Comparison of ENCODE assay signal across 24 cellular contexts in the genomic region with DNA sequence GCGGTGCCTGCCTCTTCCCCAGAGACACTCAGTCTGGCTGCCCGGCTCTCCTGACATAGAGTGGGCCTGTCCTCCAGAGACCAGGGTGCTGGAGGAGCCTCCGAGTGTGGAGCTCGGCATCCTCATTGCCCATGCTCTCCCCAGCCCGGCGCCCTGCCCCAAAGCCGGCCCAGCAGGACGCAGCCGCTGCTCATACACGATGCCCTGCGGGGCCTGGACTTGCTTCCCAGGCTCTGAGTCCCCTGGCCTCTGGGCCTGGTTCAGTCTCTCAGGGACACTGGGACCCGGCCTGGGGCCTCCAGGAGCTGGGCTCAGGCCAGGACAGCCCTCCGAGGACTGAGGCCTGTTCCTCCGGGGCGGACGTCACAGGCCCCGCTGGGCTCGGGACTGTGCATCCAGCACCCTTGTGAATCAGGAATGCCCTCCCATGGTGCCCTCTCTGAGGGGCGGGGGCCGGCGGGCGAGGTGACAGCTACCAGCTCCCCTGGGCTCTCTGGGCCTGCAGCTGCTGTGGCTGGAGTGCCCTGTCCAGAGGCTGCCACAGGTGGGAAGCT. TPM values are rescaled to one million over a fixed set of nuclear protein-coding genes. Genes with fewer than 3 reads are reported as not detected.
DNase-seq lines count a peak whose midpoint lies in the region; ATAC-seq, FAIRE-seq and TF ChIP-seq lines count a peak whose summit lies in the region.
"Had no signal": no experiment of that assay in that cellular context is flagged by ENCODE, and none has a peak within 500 bp of the region (broad histone marks: within the 10 kb centered on the region; RNA-seq: fewer than 3 reads in every experiment).

No MANE protein-coding gene starts in this region.

- no peaks in the 10 kb centered on the region for H3K27me3 Mint-ChIP-seq in T-helper 17 cell

- no peaks in the 10 kb centered on the region; the same call in 1 of the 2 replicates for H4K20me1 ChIP-seq in HepG2 (ENCODE audit: insufficient read depth, low read length)

- TF ChIP-seq CTCF in HepG2 (CRISPR knock-in tag; IDR thresholded peaks at IDR 0.05) = no peak

- H3K9me3 ChIP-seq in T-helper 17 cell (ENCODE audit: control insufficient read depth, low read length, poor library complexity, severe bottlenecking) = no peaks in the 10 kb centered on the region
- H3K9me3 ChIP-seq in HepG2 (ENCODE audit: low read length) = no peaks in the 10 kb centered on the region
- H3K9me3 ChIP-seq: left lung, SK-N-SH, stomach, uterus had no signal

- in situ Hi-C loops in HepG2 (cut with HindIII; ENCODE audit: extremely low pct_ligation_motif_present, low pct_unique_long_range_greater_than_20kb) = loop anchor here (10.0 kb wide), 1 partner anchor 225 kb away; a partner anchor contains a TSS

- no peak for TF ChIP-seq POLR2A in HepG2 (IDR thresholded peaks at IDR 0.05; ENCODE audit: insufficient read depth in 1 of 2, low read depth in 2 of 2, low read length in 2 of 2)

- no peak for ATAC-seq in T-helper 17 cell
- ATAC-seq in HepG2 = no peak
- ATAC-seq in HG03378 (IDR thresholded peaks at IDR 0.05; ENCODE audit: unreplicated experiment) = no peak
- ATAC-seq: left lung had no signal

- POLR2A ChIA-PET in HepG2 (lab: Yijun Ruan, JAX) = no interaction called here

- FAIRE-seq in HepG2 (lab: Jason Lieb, UNC) = no peak
- FAIRE-seq: GM12878 had no signal

- H3K36me3 ChIP-seq in HepG2 (replicated peaks in 1 of 2; ENCODE audit: control insufficient read depth in 1 of 2, insufficient read depth in 2 of 2, low read length in 2 of 2) = peaks cover 2 to 14% of the 10 kb centered on the region in 2 experiments; a peak in 3 of 5 replicates
- H3K36me3 ChIP-seq: uterus had no signal

- TF ChIP-seq RAD21 in HepG2 (CRISPR knock-in tag; IDR thresholded peaks at IDR 0.05) = no peak

- peaks cover 45% of the 10 kb centered on the region for H3K4me1 ChIP-seq in HepG2 (ENCODE audit: insufficient read depth, low read length)

- peaks cover 2 to 10% of the 10 kb centered on the region in 2 experiments; a peak in 3 of 5 replicates for H3K27me3 ChIP-seq in HepG2 (ENCODE audit: control insufficient read depth in 1 of 2, insufficient read depth in 2 of 2, low read length in 2 of 2)
- H3K27me3 ChIP-seq: uterus had no signal

- DNase-seq in activated naive CD4-positive, alpha-beta T cell treated with anti-CD3 and anti-CD28 coated beads, Interleukin-2, amount 50 U/mL, for 16 hours = peak; percentile 8
- DNase-seq in activated naive CD4-positive, alpha-beta T cell (lab: John Stamatoyannopoulos, UW) = no peak
- DNase-seq in T-helper 17 cell (no peak), HepG2 (ENCODE audit: low spot score) (no peak), GM19238 (ENCODE audit: insufficient read length, low spot score) (no peak), NCI-H2171 treated with DMSO at 0.1 percent for 48 hours (lab: John Stamatoyannopoulos, UW) (no peak)
- DNase-seq: activated CD4-positive, alpha-beta T cell treated with anti-CD3 and anti-CD28 coated beads, Interleukin-2, amount 50 U/mL, for 48 hours; activated T-cell treated with anti-CD3 and anti-CD28 coated beads for 4 hours; DMS153; NCI-H1092; NCI-H2029; NK-92 treated with Interleukin-12 subunit alpha and Interleukin-12 subunit beta, amount 100 ng/mL, for 24 hours; stomach; uterus had no signal

- H3K4me3 ChIP-seq in HepG2 (replicated peaks in 1 of 3; ENCODE audit: insufficient read depth in 1 of 3, low read depth in 2 of 3, low read length in 3 of 3) = no peak overlapping the region
- H3K4me3 ChIP-seq: GM12878, left lung, stomach, uterus had no signal

- no peak overlapping the region for H3K27ac ChIP-seq in HepG2 (ENCODE audit: extremely low read length, insufficient read depth, low read length)
- H3K27ac ChIP-seq in temporal lobe (ENCODE audit: low read depth, low read length) = peak overlapping the region; percentile 99
- H3K27ac ChIP-seq: left lung, uterus had no signal

- no peak overlapping the region for H3K4me2 ChIP-seq in HepG2 (ENCODE audit: low read depth, low read length)
- H3K4me2 ChIP-seq: SK-N-SH had no signal

- H3K79me2 ChIP-seq in HepG2 (ENCODE audit: insufficient read depth, low read length) = no peaks in the 10 kb centered on the region

- CTCF ChIA-PET in HepG2 (lab: Yijun Ruan, JAX; ENCODE audit: low intra/inter-chr PET ratio, low total read pairs) = no interaction called here

- BruUV-seq in HepG2 (replicated peaks; lab: Mats Ljungman, UMichigan) = no TSS peak

- intact Hi-C loops in HepG2 (cut with micrococcal nuclease; ENCODE audit: unreplicated experiment) = loop anchor here (10.0 kb wide), 1 partner anchor 225 kb away; a partner anchor contains a TSS

- TF ChIP-seq EP300 in HepG2 (IDR thresholded peaks at IDR 0.05; ENCODE audit: low read depth in 2 of 2, low read length in 2 of 2) (no peak), HepG2 (CRISPR knock-in tag; IDR thresholded peaks at IDR 0.05; ENCODE audit: borderline replicate concordance) (no peak)

- no peak overlapping the region for H2AFZ ChIP-seq in HepG2 (ENCODE audit: low read length)

- H3K4me1 Mint-ChIP-seq in T-helper 17 cell = peaks cover 24% of the 10 kb centered on the region

- H3K36me3 Mint-ChIP-seq in T-helper 17 cell (ENCODE audit: low read depth) = peaks cover 6% of the 10 kb centered on the region

- no CpG with 5 or more reads among the region's 22 CpGs for WGBS in HepG2 (ENCODE audit: low lambda C conversion rate)

- peak overlapping the region; percentile 31 for H3K4me3 Mint-ChIP-seq in T-helper 17 cell
- H3K4me3 Mint-ChIP-seq: activated naive CD4-positive, alpha-beta T cell treated with anti-CD3 and anti-CD28 coated beads for 36 hours; CD4-positive, CD25-positive, alpha-beta regulatory T cell; H9; WTC11 had no signal

- no peak overlapping the region for H3K27ac Mint-ChIP-seq in T-helper 17 cell
- H3K27ac Mint-ChIP-seq: activated naive CD4-positive, alpha-beta T cell treated with anti-CD3 and anti-CD28 coated beads for 36 hours; CD4-positive, CD25-positive, alpha-beta regulatory T cell; H9; WTC11 had no signal

- no peak overlapping the region for H3K9ac ChIP-seq in HepG2 (ENCODE audit: insufficient read depth, low read depth, low read length)
- H3K9ac ChIP-seq: SK-N-SH had no signal

TF ChIP-seq in HepG2, 621 proteins besides CTCF, POLR2A, EP300 and RAD21 (continues in another document):
- 0 out of 2 replicates have a peak, but pooled peaks have one; percentile 28 for TF ChIP-seq HES4 (CRISPR knock-in tag; IDR thresholded peaks at IDR 0.05; ENCODE audit: borderline replicate concordance)

RNA-seq across cellular contexts. Expression of a gene that starts 23.2 kb away (rescaled TPM):
- total RNA-seq in T-helper 17 cell (10 to 100 TPM; 17.3 to 35.4 TPM), HepG2 (2016; rRNA removed; fragmentation: Illumina TruSeq; extraction: Trizol) (0.04 TPM in 1 of 2 replicates, not detected in the other), temporal lobe (12.5 TPM)
- total RNA-seq in HepG2 (2016; cell fraction: cytosol; rRNA removed; fragmentation: Illumina TruSeq; extraction: Trizol; ENCODE audit: low read depth) = not detected in 2 replicates
- total RNA-seq in HepG2 (2016; cell fraction: insoluble cytoplasmic fraction; rRNA removed; fragmentation: Illumina TruSeq; extraction: Trizol) = 0.04 TPM in 1 of 2 replicates, not detected in the other
- 0.03 TPM in 1 of 2 replicates, not detected in the other for total RNA-seq in HepG2 (2016; cell fraction: membrane; rRNA removed; fragmentation: Illumina TruSeq; extraction: Trizol)
- not detected in 2 replicates for total RNA-seq in HepG2 (2016; cell fraction: nucleus; rRNA removed; fragmentation: Illumina TruSeq; extraction: Trizol)
- 0.05 and 0.07 TPM in 2 replicates for polyA plus RNA-seq in HepG2 (2011; rRNA removed)
- 0.04 and 0.07 TPM in 2 replicates for polyA plus RNA-seq in HepG2 (2011; cell fraction: cytosol; rRNA removed)
- polyA plus RNA-seq in HepG2 (2011; cell fraction: nucleus; rRNA removed) = 0.07 and 0.16 TPM in 2 replicates
- polyA plus RNA-seq in HepG2 (2012) = 0.17 and 0.20 TPM in 2 replicates
- not detected in 2 replicates for polyA plus RNA-seq in HepG2 (2016; cell fraction: cytosol; fragmentation: Illumina TruSeq; extraction: Trizol; ENCODE audit: low read depth)
- 0.05 TPM in 1 of 2 replicates, not detected in the other for polyA plus RNA-seq in HepG2 (2016; cell fraction: insoluble cytoplasmic fraction; fragmentation: Illumina TruSeq; extraction: Trizol; ENCODE audit: low read depth)
- polyA plus RNA-seq in HepG2 (2016; cell fraction: membrane; fragmentation: Illumina TruSeq; extraction: Trizol; ENCODE audit: low read depth) = not detected in 2 replicates
- not detected in 2 replicates for polyA plus RNA-seq in HepG2 (2016; cell fraction: nucleus; fragmentation: Illumina TruSeq; extraction: Trizol; ENCODE audit: insufficient read depth, low read depth)
- polyA minus RNA-seq in HepG2 (2011; rRNA and poly(A)+ RNA removed; ENCODE audit: low replicate concordance) = 0.24 and 0.28 TPM in 2 replicates
- 0.10 and 0.18 TPM in 2 replicates for polyA minus RNA-seq in HepG2 (2011; cell fraction: cytosol; rRNA and poly(A)+ RNA removed)
- 0.12 TPM in 1 of 2 replicates, not detected in the other for polyA minus RNA-seq in HepG2 (2011; cell fraction: nucleus; rRNA and poly(A)+ RNA removed)
- total RNA-seq: LHCN-M2 had no signal

RNA-seq across cellular contexts. Expression of a gene that starts 57.8 kb away (rescaled TPM):
- 10 to 100 TPM in 1 of 2 donors, 1 to 10 TPM in 1; 8.5 to 11.4 TPM for total RNA-seq in T-helper 17 cell
- 8.1 and 9.4 TPM in 2 replicates for total RNA-seq in HepG2 (2016; rRNA removed; fragmentation: Illumina TruSeq; extraction: Trizol)
- total RNA-seq in HepG2 (2016; cell fraction: cytosol; rRNA removed; fragmentation: Illumina TruSeq; extraction: Trizol; ENCODE audit: low read depth) = 11.3 and 14.4 TPM in 2 replicates
- total RNA-seq in HepG2 (2016; cell fraction: insoluble cytoplasmic fraction; rRNA removed; fragmentation: Illumina TruSeq; extraction: Trizol) = 6.5 and 9.1 TPM in 2 replicates
- total RNA-seq in HepG2 (2016; cell fraction: membrane; rRNA removed; fragmentation: Illumina TruSeq; extraction: Trizol) = 6.6 and 7.9 TPM in 2 replicates
- total RNA-seq in HepG2 (2016; cell fraction: nucleus; rRNA removed; fragmentation: Illumina TruSeq; extraction: Trizol) = 11.4 and 12.2 TPM in 2 replicates
- 3.4 and 4.4 TPM in 2 replicates for polyA plus RNA-seq in HepG2 (2011; rRNA removed)
- polyA plus RNA-seq in HepG2 (2011; cell fraction: cytosol; rRNA removed) = 1.9 and 3.9 TPM in 2 replicates
- 8.5 and 11.6 TPM in 2 replicates for polyA plus RNA-seq in HepG2 (2011; cell fraction: nucleus; rRNA removed)
- 1.8 and 3.2 TPM in 2 replicates for polyA plus RNA-seq in HepG2 (2012)
- polyA plus RNA-seq in HepG2 (2016; cell fraction: cytosol; fragmentation: Illumina TruSeq; extraction: Trizol; ENCODE audit: low read depth) = 0.64 and 0.84 TPM in 2 replicates
- 6.3 and 7.6 TPM in 2 replicates for polyA plus RNA-seq in HepG2 (2016; cell fraction: insoluble cytoplasmic fraction; fragmentation: Illumina TruSeq; extraction: Trizol; ENCODE audit: low read depth)
- 1.9 and 2.0 TPM in 2 replicates for polyA plus RNA-seq in HepG2 (2016; cell fraction: membrane; fragmentation: Illumina TruSeq; extraction: Trizol; ENCODE audit: low read depth)
- 17.4 and 20.5 TPM in 2 replicates for polyA plus RNA-seq in HepG2 (2016; cell fraction: nucleus; fragmentation: Illumina TruSeq; extraction: Trizol; ENCODE audit: insufficient read depth, low read depth)
- 15.4 and 136 TPM in 2 replicates for polyA minus RNA-seq in HepG2 (2011; rRNA and poly(A)+ RNA removed; ENCODE audit: low replicate concordance)
- 3.4 and 4.0 TPM in 2 replicates for polyA minus RNA-seq in HepG2 (2011; cell fraction: cytosol; rRNA and poly(A)+ RNA removed)
- 13.1 and 17.0 TPM in 2 replicates for polyA minus RNA-seq in HepG2 (2011; cell fraction: nucleus; rRNA and poly(A)+ RNA removed)
- 3.2 TPM for total RNA-seq in temporal lobe

Comparison
In these comparisons a context has a peak if more than half of its experiments do, and no peak if none do; other contexts are left out.
1. RNA of a gene that starts 23.2 kb away (total RNA-seq): 17.3 to 35.4 TPM in T-helper 17 cell and 12.5 TPM in temporal lobe (single experiment); 0.03 to 0.04 TPM in HepG2; every median in the first group is over 10 times any median in the second.